In genomic region chr15:65610871-65611718, GRCh38 we compare ENCODE assay signal across 8 cellular contexts. TPM values are rescaled to one million over a fixed set of nuclear protein-coding genes. Genes with fewer than 3 reads are reported as not detected.
A peak's percentile ranks its signal among the peaks of the same experiment; 100 is the strongest.
DNase-seq lines count a peak whose midpoint lies in the region; ATAC-seq and TF ChIP-seq lines count a peak whose summit lies in the region.

INTS14 (minus strand) TSS chr15:65611131; CDS start chr15:65607380, 3,751 bp downstream.

- peaks cover 44% of the 10 kb centered on the region for H3K4me1 Mint-ChIP-seq in activated T-cell treated with anti-CD3 and anti-CD28 coated beads, Interleukin-2, amount 50 U/mL, for 24 hours (ENCODE audit: low read depth)

- peak; percentile 71 for DNase-seq in DMS79 treated with DMSO at 0.1 percent for 48 hours (lab: John Stamatoyannopoulos, UW)
- DNase-seq in KG1 (lab: John Stamatoyannopoulos, UW) = peak; percentile 91
- peak; percentile 98 for DNase-seq in activated T-cell treated with anti-CD3 and anti-CD28 coated beads, Interleukin-2, amount 50 U/mL, for 24 hours
- peak; percentile 96 for DNase-seq in erythroblast (lab: John Stamatoyannopoulos, UW)
- peak; percentile 82 to 87 for DNase-seq in stimulated activated CD8-positive, alpha-beta memory T cell treated with anti-CD3 and anti-CD28 coated beads, Interleukin-7, amount 100 ng/mL, for 1 hour (ENCODE audit: low read depth in 2 of 2)

- H3K27me3 Mint-ChIP-seq in activated T-cell treated with anti-CD3 and anti-CD28 coated beads, Interleukin-2, amount 50 U/mL, for 24 hours = no peaks in the 10 kb centered on the region

- H3K4me1 ChIP-seq in mucosa of stomach (ENCODE audit: control insufficient read depth, insufficient read depth, low read length) = peaks cover 22% of the 10 kb centered on the region

- no peaks in the 10 kb centered on the region for H3K36me3 ChIP-seq in mucosa of stomach (ENCODE audit: control insufficient read depth, insufficient read depth, low read length)

- no peaks in the 10 kb centered on the region for H3K9me3 Mint-ChIP-seq in activated T-cell treated with anti-CD3 and anti-CD28 coated beads, Interleukin-2, amount 50 U/mL, for 24 hours

- ATAC-seq in GM21723 (IDR thresholded peaks at IDR 0.05; ENCODE audit: unreplicated experiment) = peak; percentile 92

- H3K9me3 ChIP-seq in mucosa of stomach (ENCODE audit: control insufficient read depth, low read length) = no peaks in the 10 kb centered on the region

- H3K27ac Mint-ChIP-seq in activated T-cell treated with anti-CD3 and anti-CD28 coated beads, Interleukin-2, amount 50 U/mL, for 24 hours = peak within 1 kb of the TSS; percentile 95

- H3K36me3 Mint-ChIP-seq in activated T-cell treated with anti-CD3 and anti-CD28 coated beads, Interleukin-2, amount 50 U/mL, for 24 hours (ENCODE audit: low read depth) = peaks cover 35% of the 10 kb centered on the region

- TF ChIP-seq POLR2A in erythroblast (IDR thresholded peaks at IDR 0.05; ENCODE audit: low read length) = peak; percentile 93

- no peaks in the 10 kb centered on the region for H3K27me3 ChIP-seq in mucosa of stomach (ENCODE audit: control insufficient read depth, insufficient read depth, low read length)

- peak within 1 kb of the TSS; percentile 84 for H3K4me3 ChIP-seq in mucosa of stomach (ENCODE audit: low read length)

- H3K9ac ChIP-seq in mucosa of stomach (ENCODE audit: low read length) = peak within 1 kb of the TSS; percentile 99

- H3K4me3 Mint-ChIP-seq in activated T-cell treated with anti-CD3 and anti-CD28 coated beads, Interleukin-2, amount 50 U/mL, for 24 hours = peak within 1 kb of the TSS; percentile 88

TF ChIP-seq in PFSK-1, 5 proteins besides CTCF, POLR2A, EP300 and RAD21:
- TF ChIP-seq POLR2AphosphoS5 (IDR thresholded peaks at IDR 0.05; ENCODE audit: low read depth, low read length) = peak; percentile 91
- 0 out of 2 replicates have a peak, but pooled peaks have one; percentile 75 for TF ChIP-seq SIN3A (IDR thresholded peaks at IDR 0.05; ENCODE audit: borderline replicate concordance, insufficient read depth, low read length)
- peak; percentile 97 for TF ChIP-seq TAF1 (IDR thresholded peaks at IDR 0.05; ENCODE audit: borderline replicate concordance, insufficient read depth, low read length)
- TF ChIP-seq FOXP2 (optimal IDR thresholded peaks at IDR 0.05; ENCODE audit: borderline replicate concordance, extremely low read depth, extremely low read length, insufficient read depth) = peak; percentile 91
- TF ChIP-seq, protein P1, sequence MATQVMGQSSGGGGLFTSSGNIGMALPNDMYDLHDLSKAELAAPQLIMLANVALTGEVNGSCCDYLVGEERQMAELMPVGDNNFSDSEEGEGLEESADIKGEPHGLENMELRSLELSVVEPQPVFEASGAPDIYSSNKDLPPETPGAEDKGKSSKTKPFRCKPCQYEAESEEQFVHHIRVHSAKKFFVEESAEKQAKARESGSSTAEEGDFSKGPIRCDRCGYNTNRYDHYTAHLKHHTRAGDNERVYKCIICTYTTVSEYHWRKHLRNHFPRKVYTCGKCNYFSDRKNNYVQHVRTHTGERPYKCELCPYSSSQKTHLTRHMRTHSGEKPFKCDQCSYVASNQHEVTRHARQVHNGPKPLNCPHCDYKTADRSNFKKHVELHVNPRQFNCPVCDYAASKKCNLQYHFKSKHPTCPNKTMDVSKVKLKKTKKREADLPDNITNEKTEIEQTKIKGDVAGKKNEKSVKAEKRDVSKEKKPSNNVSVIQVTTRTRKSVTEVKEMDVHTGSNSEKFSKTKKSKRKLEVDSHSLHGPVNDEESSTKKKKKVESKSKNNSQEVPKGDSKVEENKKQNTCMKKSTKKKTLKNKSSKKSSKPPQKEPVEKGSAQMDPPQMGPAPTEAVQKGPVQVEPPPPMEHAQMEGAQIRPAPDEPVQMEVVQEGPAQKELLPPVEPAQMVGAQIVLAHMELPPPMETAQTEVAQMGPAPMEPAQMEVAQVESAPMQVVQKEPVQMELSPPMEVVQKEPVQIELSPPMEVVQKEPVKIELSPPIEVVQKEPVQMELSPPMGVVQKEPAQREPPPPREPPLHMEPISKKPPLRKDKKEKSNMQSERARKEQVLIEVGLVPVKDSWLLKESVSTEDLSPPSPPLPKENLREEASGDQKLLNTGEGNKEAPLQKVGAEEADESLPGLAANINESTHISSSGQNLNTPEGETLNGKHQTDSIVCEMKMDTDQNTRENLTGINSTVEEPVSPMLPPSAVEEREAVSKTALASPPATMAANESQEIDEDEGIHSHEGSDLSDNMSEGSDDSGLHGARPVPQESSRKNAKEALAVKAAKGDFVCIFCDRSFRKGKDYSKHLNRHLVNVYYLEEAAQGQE (IDR thresholded peaks at IDR 0.05; ENCODE audit: insufficient read depth in 1 of 2, low read depth in 2 of 2, low read length in 2 of 2) = peak in 1 of 2 experiments; percentile 69; a peak in 3 of 4 replicates

RNA-seq across cellular contexts. Expression of gene INTS14, which starts in this region (rescaled TPM):
- polyA plus RNA-seq in PFSK-1 (2012; ENCODE audit: insufficient read length, low read depth) = 36.3 TPM

Comparison
In these comparisons a context has a peak if more than half of its experiments do, and no peak if none do; other contexts are left out.
1. Peak in every context shown above with its lines: DNase-seq, ATAC-seq and H3K4me3 ChIP-seq.